ENCODE assay signal across 8 cellular contexts in genomic region chr9:137458194-137459146, GRCh38. TPM values are rescaled to one million over a fixed set of nuclear protein-coding genes. Genes with fewer than 3 reads are reported as not detected.
DNase-seq lines count a peak whose midpoint lies in the region; ATAC-seq, FAIRE-seq and TF ChIP-seq lines count a peak whose summit lies in the region.

No MANE protein-coding gene starts in this region.

- peak in 2 of 5 donors; percentile 15 to 56 for DNase-seq in CD8-positive, alpha-beta memory T cell
- DNase-seq in NCI-H128 (lab: John Stamatoyannopoulos, UW; ENCODE audit: unreplicated experiment) (peak; percentile 53), bronchial epithelial cell (ENCODE audit: low read depth) (no peak), kidney epithelial cell (ENCODE audit: low read depth) (no peak), epidermal melanocyte (ENCODE audit: insufficient read length, low spot score) (no peak)
- DNase-seq in stimulated activated CD4-positive, alpha-beta T cell treated with anti-CD3 and anti-CD28 coated beads, Interleukin-2, amount 100 ng/mL, for 48 hours = no peak

- H3K27ac ChIP-seq in CD8-positive, alpha-beta memory T cell (ENCODE audit: low read depth, low read length) = no peak overlapping the region

- POLR2A ChIA-PET in CD8-positive, alpha-beta memory T cell (lab: Charles Lee) = interaction anchor here (1.0 kb wide), 2 partner anchors 17 to 35 kb away, joined by 4 to 10 read pairs; partner anchors contain the start of genes ENTPD8, EXD3 and NOXA1

- H3K27me3 Mint-ChIP-seq in CD8-positive, alpha-beta memory T cell = no peaks in the 10 kb centered on the region
- H3K27me3 Mint-ChIP-seq in stimulated activated naive CD8-positive, alpha-beta T cell treated with anti-CD3 and anti-CD28 coated beads, Interleukin-15, Interleukin-2, amounts not matched to agents 100 ng/mL and 50 ng/mL, for 24 hours = no peaks in the 10 kb centered on the region

- peak overlapping the region in 4 of 7 donors; percentile 13 to 40 (median 30) for H3K4me3 Mint-ChIP-seq in CD8-positive, alpha-beta memory T cell
- H3K4me3 Mint-ChIP-seq in stimulated activated naive CD8-positive, alpha-beta T cell treated with anti-CD3 and anti-CD28 coated beads, Interleukin-15, Interleukin-2, amounts not matched to agents 100 ng/mL and 50 ng/mL, for 24 hours = peak overlapping the region; percentile 48

- H3K9me3 Mint-ChIP-seq in CD8-positive, alpha-beta memory T cell = no peaks in the 10 kb centered on the region
- H3K9me3 Mint-ChIP-seq in stimulated activated naive CD8-positive, alpha-beta T cell treated with anti-CD3 and anti-CD28 coated beads, Interleukin-15, Interleukin-2, amounts not matched to agents 100 ng/mL and 50 ng/mL, for 24 hours = no peaks in the 10 kb centered on the region

- FAIRE-seq in bronchial epithelial cell (lab: Jason Lieb, UNC) = no peak

- H3K9me3 ChIP-seq in CD8-positive, alpha-beta memory T cell (ENCODE audit: low read length) = no peaks in the 10 kb centered on the region

- no peaks in the 10 kb centered on the region for H3K36me3 ChIP-seq in CD8-positive, alpha-beta memory T cell (ENCODE audit: insufficient read depth, low read length)
- H3K36me3 ChIP-seq in bronchial epithelial cell (ENCODE audit: control insufficient read depth, insufficient read depth, low read length) (peaks cover 18% of the 10 kb centered on the region), kidney epithelial cell (ENCODE audit: control insufficient read depth, insufficient read depth, low read length) (no peaks in the 10 kb centered on the region)

- H3K4me3 ChIP-seq in CD8-positive, alpha-beta memory T cell (ENCODE audit: low read length) = peak overlapping the region; percentile 53
- H3K4me3 ChIP-seq in bronchial epithelial cell (ENCODE audit: low read depth, low read length) = peak overlapping the region; percentile 88
- peak overlapping the region; percentile 73 for H3K4me3 ChIP-seq in kidney epithelial cell (ENCODE audit: low read depth, low read length)

- peak; percentile 7 for ATAC-seq in GM19467 (IDR thresholded peaks at IDR 0.05; ENCODE audit: unreplicated experiment)

- H3K27ac Mint-ChIP-seq in CD8-positive, alpha-beta memory T cell = no peak overlapping the region
- H3K27ac Mint-ChIP-seq in stimulated activated naive CD8-positive, alpha-beta T cell treated with anti-CD3 and anti-CD28 coated beads, Interleukin-15, Interleukin-2, amounts not matched to agents 100 ng/mL and 50 ng/mL, for 24 hours = no peak overlapping the region

- TF ChIP-seq CTCF in bronchial epithelial cell (IDR thresholded peaks at IDR 0.05; ENCODE audit: insufficient read depth, low read length, severe bottlenecking) (no peak), kidney epithelial cell (IDR thresholded peaks at IDR 0.05; ENCODE audit: insufficient read depth, low read length, poor library complexity, severe bottlenecking) (no peak)

- H3K27me3 ChIP-seq in CD8-positive, alpha-beta memory T cell (ENCODE audit: insufficient read depth, low read length, poor library complexity, severe bottlenecking) = no peaks in the 10 kb centered on the region
- H3K27me3 ChIP-seq in bronchial epithelial cell (ENCODE audit: control insufficient read depth, insufficient read depth, low read length) (no peaks in the 10 kb centered on the region), kidney epithelial cell (ENCODE audit: control insufficient read depth, insufficient read depth, low read length) (peaks cover 8% of the 10 kb centered on the region)

- H3K4me1 ChIP-seq in CD8-positive, alpha-beta memory T cell (ENCODE audit: insufficient read depth, low read length) = peaks cover 73% of the 10 kb centered on the region

- H3K4me1 Mint-ChIP-seq in CD8-positive, alpha-beta memory T cell = peaks cover 10 to 54% (median 23%) of the 10 kb centered on the region in 3 donors
- H3K4me1 Mint-ChIP-seq in stimulated activated naive CD8-positive, alpha-beta T cell treated with anti-CD3 and anti-CD28 coated beads, Interleukin-15, Interleukin-2, amounts not matched to agents 100 ng/mL and 50 ng/mL, for 24 hours (ENCODE audit: low read depth) = peaks cover 47% of the 10 kb centered on the region

- CTCF ChIA-PET in CD8-positive, alpha-beta memory T cell (lab: Charles Lee) = interaction anchor here (1.2 to 1.7 kb wide), 2 partner anchors 13 to 35 kb away, joined by 6 read pairs; partner anchors contain the start of genes EXD3 and NOXA1

- peaks cover 0 to 11% (median 0%) of the 10 kb centered on the region in 3 donors for H3K36me3 Mint-ChIP-seq in CD8-positive, alpha-beta memory T cell
- H3K36me3 Mint-ChIP-seq in stimulated activated naive CD8-positive, alpha-beta T cell treated with anti-CD3 and anti-CD28 coated beads, Interleukin-15, Interleukin-2, amounts not matched to agents 100 ng/mL and 50 ng/mL, for 24 hours (ENCODE audit: low read depth) = peaks cover 10% of the 10 kb centered on the region

RNA-seq across cellular contexts. Expression of gene NSMF, which starts 0.7 kb away (rescaled TPM):
- 10 to 100 TPM; 40.9 to 42.8 TPM for total RNA-seq in CD8-positive, alpha-beta memory T cell
- polyA plus RNA-seq in CD8-positive, alpha-beta memory T cell = 15.4 TPM
- 15.1 and 17.9 TPM in 2 replicates for total RNA-seq in bronchial epithelial cell
- 52.5 and 65.5 TPM in 2 replicates for total RNA-seq in kidney epithelial cell

RNA-seq across cellular contexts. Expression of gene ENTPD8, which starts 17.3 kb away (rescaled TPM):
- total RNA-seq in CD8-positive, alpha-beta memory T cell = not detected
- polyA plus RNA-seq in CD8-positive, alpha-beta memory T cell = not detected
- total RNA-seq in bronchial epithelial cell (not detected in 2 replicates), kidney epithelial cell (not detected in 2 replicates)

RNA-seq across cellular contexts. Expression of gene NOXA1, which starts 35.3 kb away (rescaled TPM):
- total RNA-seq in CD8-positive, alpha-beta memory T cell = under 1 TPM; 0.66 to 0.74 TPM
- 1.3 TPM for polyA plus RNA-seq in CD8-positive, alpha-beta memory T cell
- total RNA-seq in bronchial epithelial cell = 0.53 and 2.3 TPM in 2 replicates
- total RNA-seq in kidney epithelial cell = 0.84 and 1.8 TPM in 2 replicates

RNA-seq across cellular contexts. Expression of gene EXD3, which starts 35.5 kb away (rescaled TPM):
- total RNA-seq in CD8-positive, alpha-beta memory T cell = 1 to 10 TPM; 4.8 to 6.6 TPM
- polyA plus RNA-seq in CD8-positive, alpha-beta memory T cell = 6.7 TPM
- total RNA-seq in bronchial epithelial cell = 10.8 and 12.2 TPM in 2 replicates
- 8.6 and 13.3 TPM in 2 replicates for total RNA-seq in kidney epithelial cell
